In genomic region chr17:61562287-61562686, GRCh38 we compare ENCODE assay signal across 24 cellular contexts. TPM values are rescaled to one million over a fixed set of nuclear protein-coding genes. Genes with fewer than 3 reads are reported as not detected.
DNase-seq lines count a peak whose midpoint lies in the region; ATAC-seq, FAIRE-seq and TF ChIP-seq lines count a peak whose summit lies in the region.
"Had no signal": no experiment of that assay in that cellular context is flagged by ENCODE, and none has a peak within 500 bp of the region (broad histone marks: within the 10 kb centered on the region; RNA-seq: fewer than 3 reads in every experiment).

No MANE protein-coding gene starts in this region.

- H2AFZ ChIP-seq in neuronal stem cell (ENCODE audit: low read length): no peak overlapping the region

- no peak overlapping the region for H2BK12ac ChIP-seq in neuronal stem cell (ENCODE audit: low read length)

- H3K27ac Mint-ChIP-seq in stimulated activated effector memory CD8-positive, alpha-beta T cell treated with anti-CD3 and anti-CD28 coated beads, Interleukin-12 subunit alpha, Interleukin-12 subunit beta, amount 100 ng/mL, for 72 hours: no peak overlapping the region
- H3K27ac Mint-ChIP-seq: CD14-positive monocyte; CD4-positive, alpha-beta memory T cell; CD4-positive, CD25-positive, alpha-beta regulatory T cell; CD8-positive, alpha-beta memory T cell had no signal

- POLR2A ChIA-PET in HEK293 (lab: Yijun Ruan, JAX): no interaction called here

- H3K27ac ChIP-seq in HEK293 (ENCODE audit: extremely low read depth, low read depth, low read length) (no peak overlapping the region), neuronal stem cell (replicated peaks; ENCODE audit: low read length) (no peak overlapping the region)
- H3K27ac ChIP-seq: BLaER1 had no signal

- H3K23ac ChIP-seq in neuronal stem cell (ENCODE audit: low read depth, low read length, poor library complexity): no peak overlapping the region

- peak overlapping the region; percentile 53 for H2BK5ac ChIP-seq in neuronal stem cell (ENCODE audit: low read length)

- FAIRE-seq in urothelium cell line (lab: Jason Lieb, UNC): peak; percentile 65
- FAIRE-seq: A204.1, GM12891 had no signal

- no peaks in the 10 kb centered on the region for H3K27me3 ChIP-seq in neuronal stem cell (ENCODE audit: control insufficient read depth in 3 of 3, insufficient read depth in 3 of 3, low read depth in 1 of 3, low read length in 3 of 3)
- H3K27me3 ChIP-seq: BE2C, BLaER1 had no signal

- H2AK5ac ChIP-seq in neuronal stem cell (ENCODE audit: low read depth, low read length): no peak overlapping the region

- ATAC-seq in GM18520 (IDR thresholded peaks at IDR 0.05; ENCODE audit: unreplicated experiment): no peak
- ATAC-seq in GM21447 (IDR thresholded peaks at IDR 0.05; ENCODE audit: unreplicated experiment): no peak
- no peak for ATAC-seq in stimulated activated effector memory CD8-positive, alpha-beta T cell treated with anti-CD3 and anti-CD28 coated beads, Interleukin-12 subunit alpha, Interleukin-12 subunit beta, amount 100 ng/mL, for 72 hours

- no peak overlapping the region for H3K18ac ChIP-seq in neuronal stem cell (ENCODE audit: low read length)

- H4K8ac ChIP-seq in neuronal stem cell (ENCODE audit: low read depth, low read length): no peak overlapping the region

- H3K9ac ChIP-seq in neuronal stem cell (ENCODE audit: low read depth, low read length, poor library complexity): no peak overlapping the region
- H3K9ac ChIP-seq: BLaER1 had no signal

- DNase-seq in neuronal stem cell (ENCODE audit: low spot score) (no peak), urothelium cell line (ENCODE audit: low spot score) (no peak)
- DNase-seq in stimulated activated effector memory CD8-positive, alpha-beta T cell treated with anti-CD3 and anti-CD28 coated beads, Interleukin-12 subunit alpha, Interleukin-12 subunit beta, amount 100 ng/mL, for 72 hours (ENCODE audit: low spot score in 2 of 2): no peak
- DNase-seq: 8988T; ACHN; BE2C; C1 segment of cervical spinal cord; CD4-positive, alpha-beta memory T cell; CD4-positive, CD25-positive, alpha-beta regulatory T cell; CD8-positive, alpha-beta memory T cell; COR-L47; DMS 273 treated with DMSO at 0.1 percent for 48 hours; DMS153; DMS79; DND-41; EL; GDM1 had no signal

- no peak overlapping the region for H2BK15ac ChIP-seq in neuronal stem cell (ENCODE audit: low read length)

- H3K79me1 ChIP-seq in neuronal stem cell (ENCODE audit: low read depth, low read length): no peaks in the 10 kb centered on the region

- H3K4me1 ChIP-seq in HEK293 (ENCODE audit: control insufficient read depth, insufficient read depth, low read length) (no peaks in the 10 kb centered on the region), neuronal stem cell (ENCODE audit: control insufficient read depth in 2 of 2, insufficient read depth in 1 of 2, low read depth in 1 of 2, low read length in 2 of 2) (no peaks in the 10 kb centered on the region)
- H3K4me1 ChIP-seq: BE2C, BLaER1 had no signal

- no peaks in the 10 kb centered on the region for H3K9me3 Mint-ChIP-seq in stimulated activated effector memory CD8-positive, alpha-beta T cell treated with anti-CD3 and anti-CD28 coated beads, Interleukin-12 subunit alpha, Interleukin-12 subunit beta, amount 100 ng/mL, for 72 hours
- H3K9me3 Mint-ChIP-seq: CD4-positive, alpha-beta memory T cell had no signal

- no peak overlapping the region for H3K4me3 Mint-ChIP-seq in stimulated activated effector memory CD8-positive, alpha-beta T cell treated with anti-CD3 and anti-CD28 coated beads, Interleukin-12 subunit alpha, Interleukin-12 subunit beta, amount 100 ng/mL, for 72 hours
- H3K4me3 Mint-ChIP-seq: CD14-positive monocyte; CD4-positive, alpha-beta memory T cell; CD4-positive, CD25-positive, alpha-beta regulatory T cell; CD8-positive, alpha-beta memory T cell had no signal

- H4K91ac ChIP-seq in neuronal stem cell (ENCODE audit: low read depth, low read length, poor library complexity): no peak overlapping the region

- CTCF ChIA-PET in HEK293 (lab: Yijun Ruan, JAX): interaction anchor here (0.8 to 2.7 kb wide), 2 partner anchors 21 to 145 kb away, joined by 3 to 7 read pairs; no protein-coding TSS in a partner anchor

- no peak overlapping the region for H3K4ac ChIP-seq in neuronal stem cell (ENCODE audit: low read length)

- H3K14ac ChIP-seq in neuronal stem cell (ENCODE audit: low read length): no peak overlapping the region

- H3K36me3 ChIP-seq in HEK293 (ENCODE audit: control insufficient read depth in 2 of 2, insufficient read depth in 1 of 2, low read length in 2 of 2) (no peaks in the 10 kb centered on the region), neuronal stem cell (replicated peaks in 1 of 2; ENCODE audit: control insufficient read depth in 2 of 2, insufficient read depth in 2 of 2, low read length in 2 of 2) (no peaks in the 10 kb centered on the region)
- H3K36me3 ChIP-seq: BE2C, BLaER1 had no signal

- H3K9me3 ChIP-seq in HEK293 (ENCODE audit: control insufficient read depth, insufficient read depth, low read depth, low read length): no peaks in the 10 kb centered on the region
- H3K9me3 ChIP-seq in neuronal stem cell (replicated peaks in 1 of 2; ENCODE audit: control insufficient read depth in 2 of 2, insufficient read depth in 1 of 2, low read depth in 1 of 2, low read length in 2 of 2): peaks cover 0 to 2% of the 10 kb centered on the region in 2 donors
- H3K9me3 ChIP-seq: BE2C, BLaER1 had no signal

- no CpG with 5 or more reads among the region's 4 CpGs for WGBS in neuronal stem cell (ENCODE audit: extremely low coverage in 2 of 2, insufficient read length in 2 of 2, insufficient replicate concordance in 1 of 2), 2 donors

- H3K36me3 Mint-ChIP-seq in stimulated activated effector memory CD8-positive, alpha-beta T cell treated with anti-CD3 and anti-CD28 coated beads, Interleukin-12 subunit alpha, Interleukin-12 subunit beta, amount 100 ng/mL, for 72 hours: no peaks in the 10 kb centered on the region
- H3K36me3 Mint-ChIP-seq: CD14-positive monocyte; CD4-positive, alpha-beta memory T cell; CD4-positive, CD25-positive, alpha-beta regulatory T cell; CD8-positive, alpha-beta memory T cell had no signal

- H3K4me2 ChIP-seq in neuronal stem cell (ENCODE audit: insufficient read depth, low read length, poor library complexity, severe bottlenecking): no peak overlapping the region
- H3K4me2 ChIP-seq: BLaER1 had no signal

- no peaks in the 10 kb centered on the region for H3K4me1 Mint-ChIP-seq in stimulated activated effector memory CD8-positive, alpha-beta T cell treated with anti-CD3 and anti-CD28 coated beads, Interleukin-12 subunit alpha, Interleukin-12 subunit beta, amount 100 ng/mL, for 72 hours
- H3K4me1 Mint-ChIP-seq: CD14-positive monocyte; CD4-positive, alpha-beta memory T cell; CD8-positive, alpha-beta memory T cell had no signal

- H3K4me3 ChIP-seq in HEK293 (ENCODE audit: low read depth, low read length) (no peak overlapping the region), neuronal stem cell (ENCODE audit: low read length in 2 of 2) (no peak overlapping the region)
- H3K4me3 ChIP-seq: BLaER1 had no signal

- H2BK120ac ChIP-seq in neuronal stem cell (ENCODE audit: low read depth, low read length): no peak overlapping the region

- no peak for TF ChIP-seq CTCF in HEK293 (tag by site-specific recombination; IDR thresholded peaks at IDR 0.05)

TF ChIP-seq in HEK293, 187 proteins besides CTCF, POLR2A, EP300 and RAD21:
- TF ChIP-seq ZNF785 (tag by site-specific recombination; IDR thresholded peaks at IDR 0.05) (no peak), ZNF121 (tag by site-specific recombination; IDR thresholded peaks at IDR 0.05) (0 out of 2 replicates have a peak, but pooled peaks have one; percentile 23), ZNF707 (tag by site-specific recombination; IDR thresholded peaks at IDR 0.05) (no peak), ATF2 (tag by site-specific recombination; IDR thresholded peaks at IDR 0.05; ENCODE audit: low read depth) (no peak), ZNF639 (tag by site-specific recombination; IDR thresholded peaks at IDR 0.05) (no peak)

RNA-seq across cellular contexts. Expression of gene NACA2, which starts 28.7 kb away (rescaled TPM):
- polyA plus RNA-seq in neuronal stem cell (2013, experiment 1 of 2): not detected
- polyA plus RNA-seq in neuronal stem cell (2013, experiment 2 of 2): not detected
- polyA plus RNA-seq: CD14-positive monocyte; CD4-positive, alpha-beta memory T cell; CD4-positive, CD25-positive, alpha-beta regulatory T cell; CD8-positive, alpha-beta memory T cell had no signal
